ENCODE assay signal across 1 cellular context in the genomic region with DNA sequence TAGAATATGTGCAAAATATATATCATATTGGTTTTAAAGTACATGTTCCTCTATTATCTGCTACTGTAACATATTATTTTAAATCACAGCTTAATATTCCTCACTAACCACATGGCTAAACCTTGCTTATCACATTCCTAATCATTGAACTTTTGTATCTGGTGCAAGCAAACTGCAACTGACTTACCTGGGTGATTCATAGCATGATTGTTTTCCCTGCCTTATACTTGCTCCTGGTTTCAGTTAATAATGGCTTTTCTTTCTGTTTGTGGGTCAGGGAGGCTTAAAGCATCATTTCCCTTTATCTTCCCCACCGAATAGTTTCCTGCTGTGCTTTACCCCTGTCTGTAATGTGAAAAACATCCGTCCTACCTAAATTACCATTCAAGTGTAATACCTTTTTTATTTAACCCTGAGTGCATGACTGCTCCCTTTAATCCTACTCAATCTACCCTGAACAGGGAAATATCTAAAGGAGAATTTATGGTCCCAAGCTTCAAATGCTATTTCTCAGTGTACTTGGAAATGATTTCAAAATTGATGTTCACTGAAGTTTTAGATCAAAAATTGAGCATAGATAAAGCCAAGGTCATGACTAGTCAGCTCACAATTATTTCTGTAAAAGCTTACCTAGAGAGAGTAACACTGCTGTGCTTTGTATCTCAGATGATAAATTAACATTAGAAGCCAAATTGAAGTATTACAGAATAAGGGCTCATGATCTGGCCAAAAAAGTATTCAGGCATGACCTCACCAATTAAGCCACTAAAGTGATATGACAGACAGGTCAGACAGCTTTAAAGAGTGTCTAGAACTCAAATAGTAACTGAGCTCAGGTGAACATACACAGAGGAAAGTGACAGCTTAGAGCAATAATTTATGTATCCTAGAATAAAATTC.
TF ChIP-seq lines count a peak whose summit lies in the region.

No MANE protein-coding gene starts in this region.

TF ChIP-seq in Ishikawa, 13 proteins besides CTCF, POLR2A, EP300 and RAD21:
- TF ChIP-seq TCF12 (IDR thresholded peaks at IDR 0.05; ENCODE audit: low read depth): peak; percentile 81
- TF ChIP-seq FOXM1 (IDR thresholded peaks at IDR 0.05; ENCODE audit: borderline replicate concordance, low read depth): peak; percentile 86
- no peak for TF ChIP-seq CREB1 (IDR thresholded peaks at IDR 0.05; ENCODE audit: low read depth)
- TF ChIP-seq NFIC (IDR thresholded peaks at IDR 0.05): peak; percentile 75
- no peak for TF ChIP-seq EGR1 (IDR thresholded peaks at IDR 0.05)
- TF ChIP-seq CEBPB (IDR thresholded peaks at IDR 0.05): peak; percentile 42; the same call in 1 of the 2 replicates
- TF ChIP-seq TEAD4 (IDR thresholded peaks at IDR 0.05): peak; percentile 76
- TF ChIP-seq TAF1 (IDR thresholded peaks at IDR 0.05; ENCODE audit: low read depth): no peak
- no peak for TF ChIP-seq USF1 (IDR thresholded peaks at IDR 0.05)
- no peak for TF ChIP-seq YY1 (IDR thresholded peaks at IDR 0.05; ENCODE audit: low read depth)
- no peak for TF ChIP-seq ZBTB7A (IDR thresholded peaks at IDR 0.05; ENCODE audit: low read depth)
- TF ChIP-seq, protein P1, sequence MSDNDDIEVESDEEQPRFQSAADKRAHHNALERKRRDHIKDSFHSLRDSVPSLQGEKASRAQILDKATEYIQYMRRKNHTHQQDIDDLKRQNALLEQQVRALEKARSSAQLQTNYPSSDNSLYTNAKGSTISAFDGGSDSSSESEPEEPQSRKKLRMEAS (IDR thresholded peaks at IDR 0.05): 0 out of 2 replicates have a peak, but pooled peaks have one; percentile 9
- no peak for TF ChIP-seq REST (IDR thresholded peaks at IDR 0.05; ENCODE audit: low read depth)
